21 cellular contexts compared by ENCODE assay signal in the genomic region with DNA sequence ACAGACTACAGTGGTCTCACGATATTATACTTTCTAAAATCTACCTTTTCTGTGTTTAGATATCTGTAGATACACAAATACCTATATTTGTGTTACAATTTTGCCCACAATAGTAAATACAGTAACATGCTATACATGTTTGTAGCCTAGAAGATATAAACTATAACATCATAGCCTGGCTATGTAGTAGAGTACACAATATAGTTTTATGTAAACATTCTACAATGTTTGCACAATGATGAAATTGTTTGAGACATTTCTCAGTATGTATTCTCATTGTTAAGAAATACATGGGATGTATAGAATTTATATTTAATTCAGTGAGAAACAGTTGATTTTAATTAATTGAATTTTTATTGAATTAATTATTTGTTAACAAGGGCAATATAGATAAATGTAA.
"Had no signal": no experiment of that assay in that cellular context is flagged by ENCODE, and none has a peak within 500 bp of the region (broad histone marks: within the 10 kb centered on the region; RNA-seq: fewer than 3 reads in every experiment).

No MANE protein-coding gene starts in this region.

- H3K4me1 Mint-ChIP-seq: T-cell had no signal

- H3K27ac Mint-ChIP-seq: T-cell; T-helper 1 cell treated with Interleukin-12 subunit alpha and Interleukin-12 subunit beta and Interleukin-4 antibody, amounts not matched to agents 30 μg/mL and 1 μg/mL, for 36 hours had no signal

- FAIRE-seq: HTR-8/SVneo had no signal

- H3K4me3 Mint-ChIP-seq: T-cell; T-helper 1 cell treated with Interleukin-12 subunit alpha and Interleukin-12 subunit beta and Interleukin-4 antibody, amounts not matched to agents 30 μg/mL and 1 μg/mL, for 36 hours had no signal

- H3K36me3 Mint-ChIP-seq: T-cell had no signal

- H3K27me3 Mint-ChIP-seq: T-cell had no signal

- DNase-seq: Karpas-422, KG1, MM.1S, NCI-H1092 treated with DMSO at 0.1 percent for 48 hours, NCI-H1436, NCI-H187, NCI-H2029, NCI-H2081 treated with DMSO at 0.1 percent for 48 hours, NCI-H2171, NCI-H226, NCI-H446, NCI-H510A, NCI-H524 treated with DMSO at 0.1 percent for 48 hours, NCI-H69, NCI-H774, SHP77 treated with DMSO at 0.1 percent for 48 hours, SK-N-SH, SW 1271, T-cell had no signal

- H3K9me3 Mint-ChIP-seq: T-helper 1 cell treated with Interleukin-12 subunit alpha and Interleukin-12 subunit beta and Interleukin-4 antibody, amounts not matched to agents 30 μg/mL and 1 μg/mL, for 36 hours had no signal
